10 cellular contexts compared by ENCODE assay signal in genomic region chr19:19528721-19529490, GRCh38. TPM values are rescaled to one million over a fixed set of nuclear protein-coding genes. Genes with fewer than 3 reads are reported as not detected.
DNase-seq lines count a peak whose midpoint lies in the region; ATAC-seq lines count a peak whose summit lies in the region.
"Had no signal": no experiment of that assay in that cellular context is flagged by ENCODE, and none has a peak within 500 bp of the region (broad histone marks: within the 10 kb centered on the region; RNA-seq: fewer than 3 reads in every experiment).

Gene YJEFN3 (plus strand): TSS chr19:19528911. CDS start chr19:19528933, 22 bp downstream.

- H3K4me3 Mint-ChIP-seq in activated CD4-positive, alpha-beta T cell treated with anti-CD3 and anti-CD28 coated beads, Interleukin-2, amount 10 ng/mL, durations not matched to agents 24 days and 14 days, result no peak within 1 kb of the TSS
- no peak within 1 kb of the TSS for H3K4me3 Mint-ChIP-seq in stimulated activated naive B cell treated with anti-CD40 and anti-IgM and Interleukin-4, amounts not matched to agents 10 μg/mL and 1 μg/mL and 100 μg/mL, for 72 hours

- no peak within 1 kb of the TSS for H3K27ac Mint-ChIP-seq in activated CD4-positive, alpha-beta T cell treated with anti-CD3 and anti-CD28 coated beads, Interleukin-2, amount 10 ng/mL, durations not matched to agents 24 days and 14 days
- H3K27ac Mint-ChIP-seq in stimulated activated naive B cell treated with anti-CD40 and anti-IgM and Interleukin-4, amounts not matched to agents 10 μg/mL and 1 μg/mL and 100 μg/mL, for 72 hours, result peak within 1 kb of the TSS; percentile 49

- no peak within 1 kb of the TSS for H3K4me3 ChIP-seq in right cardiac atrium (ENCODE audit: low read length)

- no peaks in the 10 kb centered on the region for H3K9me3 ChIP-seq in right cardiac atrium (ENCODE audit: control insufficient read depth, low read length)

- H3K27ac ChIP-seq in right cardiac atrium (ENCODE audit: low read length), result no peak within 1 kb of the TSS

- DNase-seq in activated CD4-positive, alpha-beta T cell treated with anti-CD3 and anti-CD28 coated beads, Interleukin-2, amount 10 ng/mL, durations not matched to agents 24 days and 14 days, result no peak
- DNase-seq in activated CD4-positive, alpha-beta T cell treated with anti-CD3 and anti-CD28 coated beads, Interleukin-2, amount 50 U/mL, for 48 hours, result no peak
- DNase-seq in astrocyte of the hippocampus (ENCODE audit: low read depth, low spot score) (peak; percentile 88), right cardiac atrium (peak in 1 of 3 donors; percentile 80)
- DNase-seq in stimulated activated naive B cell treated with anti-CD40 and anti-IgM and Interleukin-4, amounts not matched to agents 10 μg/mL and 1 μg/mL and 100 μg/mL, for 72 hours, result no peak
- no peak for DNase-seq in stimulated activated CD4-positive, alpha-beta T cell treated with anti-CD3 and anti-CD28 coated beads, Interleukin-2, amount 100 ng/mL, for 24 hours
- DNase-seq: activated gamma-delta T cell treated with Interleukin-2 at 50 U/mL for 16 hours, NCI-H1436 treated with DMSO at 0.1 percent for 48 hours had no signal

- peaks cover 19% of the 10 kb centered on the region for H3K36me3 Mint-ChIP-seq in activated CD4-positive, alpha-beta T cell treated with anti-CD3 and anti-CD28 coated beads, Interleukin-2, amount 10 ng/mL, durations not matched to agents 24 days and 14 days (ENCODE audit: low read depth)
- peaks cover 22 to 41% of the 10 kb centered on the region in 2 donors for H3K36me3 Mint-ChIP-seq in stimulated activated naive B cell treated with anti-CD40 and anti-IgM and Interleukin-4, amounts not matched to agents 10 μg/mL and 1 μg/mL and 100 μg/mL, for 72 hours

- H3K27me3 ChIP-seq in right cardiac atrium (ENCODE audit: control insufficient read depth, insufficient read depth), result no peaks in the 10 kb centered on the region

- 46% methylated on average over 50 of the region's 50 CpGs for WGBS in right cardiac atrium

- H3K9me3 Mint-ChIP-seq in activated CD4-positive, alpha-beta T cell treated with anti-CD3 and anti-CD28 coated beads, Interleukin-2, amount 10 ng/mL, durations not matched to agents 24 days and 14 days, result no peaks in the 10 kb centered on the region
- no peaks in the 10 kb centered on the region for H3K9me3 Mint-ChIP-seq in stimulated activated naive B cell treated with anti-CD40 and anti-IgM and Interleukin-4, amounts not matched to agents 10 μg/mL and 1 μg/mL and 100 μg/mL, for 72 hours

- peaks cover 12% of the 10 kb centered on the region for H3K4me1 Mint-ChIP-seq in activated CD4-positive, alpha-beta T cell treated with anti-CD3 and anti-CD28 coated beads, Interleukin-2, amount 10 ng/mL, durations not matched to agents 24 days and 14 days
- H3K4me1 Mint-ChIP-seq in stimulated activated naive B cell treated with anti-CD40 and anti-IgM and Interleukin-4, amounts not matched to agents 10 μg/mL and 1 μg/mL and 100 μg/mL, for 72 hours, result peaks cover 7 to 29% of the 10 kb centered on the region in 2 donors

- H3K27me3 Mint-ChIP-seq in activated CD4-positive, alpha-beta T cell treated with anti-CD3 and anti-CD28 coated beads, Interleukin-2, amount 10 ng/mL, durations not matched to agents 24 days and 14 days, result no peaks in the 10 kb centered on the region
- no peaks in the 10 kb centered on the region for H3K27me3 Mint-ChIP-seq in stimulated activated naive B cell treated with anti-CD40 and anti-IgM and Interleukin-4, amounts not matched to agents 10 μg/mL and 1 μg/mL and 100 μg/mL, for 72 hours

- ATAC-seq in right cardiac atrium (peak; percentile 37 to 42), GM18519 (IDR thresholded peaks at IDR 0.05; ENCODE audit: low FRiP score, unreplicated experiment) (no peak), HG03159 (IDR thresholded peaks at IDR 0.05; ENCODE audit: unreplicated experiment) (no peak)
- no peak for ATAC-seq in stimulated activated naive B cell treated with anti-CD40 and anti-IgM and Interleukin-4, amounts not matched to agents 10 μg/mL and 1 μg/mL and 100 μg/mL, for 72 hours (replicated peaks)

- no peaks in the 10 kb centered on the region for H3K4me1 ChIP-seq in right cardiac atrium (ENCODE audit: control insufficient read depth, insufficient read depth, low read length)

- intact Hi-C loops in activated CD4-positive, alpha-beta T cell treated with anti-CD3 and anti-CD28 coated beads, Interleukin-2, amount 10 ng/mL, durations not matched to agents 24 days and 14 days (cut with micrococcal nuclease), result no loop called here
- intact Hi-C loops in right cardiac atrium (cut with DNase I), result no loop called here

RNA-seq across cellular contexts. Expression of gene YJEFN3, which starts in this region (rescaled TPM):
- 11.4 and 14.6 TPM in 2 replicates for total RNA-seq in activated CD4-positive, alpha-beta T cell treated with anti-CD3 and anti-CD28 coated beads, Interleukin-2, amount 10 ng/mL, durations not matched to agents 24 days and 14 days
- 1 to 10 TPM; 1.3 to 4.3 (median 1.6) TPM for total RNA-seq in right cardiac atrium
- 2.9 TPM for polyA plus RNA-seq in right cardiac atrium

Comparison
In these comparisons a context has a peak if more than half of its experiments do, and no peak if none do; other contexts are left out.
1. ATAC-seq: peak in right cardiac atrium (2 of 2); none in stimulated activated naive B cell treated with anti-CD40 and anti-IgM and Interleukin-4, amounts not matched to agents 10 μg/mL and 1 μg/mL and 100 μg/mL, for 72 hours (0 of 2), GM18519 (single experiment) and HG03159 (single experiment).